14 cellular contexts compared by ENCODE assay signal in the genomic region with DNA sequence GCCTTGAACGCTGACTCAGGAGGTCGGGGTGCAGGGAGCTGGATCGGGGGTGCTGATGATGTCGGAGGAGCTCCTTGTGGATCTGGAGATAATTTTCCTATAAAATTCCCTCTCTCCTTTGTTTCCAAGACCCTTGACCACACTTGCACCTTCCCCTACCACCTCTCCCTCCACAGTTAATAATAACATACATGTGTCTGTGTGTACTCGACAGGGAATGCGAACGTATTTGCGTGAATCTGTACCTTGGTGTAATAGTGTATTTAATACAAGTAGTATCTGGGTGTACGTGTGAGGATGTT. TPM values are rescaled to one million over a fixed set of nuclear protein-coding genes. Genes with fewer than 3 reads are reported as not detected.
"Had no signal": no experiment of that assay in that cellular context is flagged by ENCODE, and none has a peak within 500 bp of the region (broad histone marks: within the 10 kb centered on the region; RNA-seq: fewer than 3 reads in every experiment).

No MANE protein-coding gene starts in this region.

- H3K4me1 ChIP-seq: ascending aorta, gastrocnemius medialis, heart right ventricle had no signal

- H3K4me3 ChIP-seq: ascending aorta, gastrocnemius medialis, heart right ventricle, lung, tibial artery had no signal

- H3K36me3 ChIP-seq: ascending aorta, gastrocnemius medialis, heart right ventricle, neutrophil, tibial artery had no signal

- H3K4me3 Mint-ChIP-seq: activated B cell treated with CpG ODN at 0.5 μM for 24 hours; activated naive CD4-positive, alpha-beta T cell treated with anti-CD3 and anti-CD28 coated beads for 36 hours; endodermal cell had no signal

- FAIRE-seq: islet of Langerhans had no signal

- DNase-seq: gastrocnemius medialis, tibial artery had no signal

- ATAC-seq: gastrocnemius medialis had no signal

- H3K9me3 ChIP-seq: ascending aorta, gastrocnemius medialis, heart right ventricle, neutrophil, tibial artery had no signal

- H3K27ac ChIP-seq: ascending aorta, gastrocnemius medialis, heart right ventricle, neutrophil, tibial artery had no signal

- H3K27ac Mint-ChIP-seq: activated B cell treated with CpG ODN at 0.5 μM for 24 hours; activated naive CD4-positive, alpha-beta T cell treated with anti-CD3 and anti-CD28 coated beads for 36 hours; endodermal cell had no signal

- H3K9me3 Mint-ChIP-seq: activated B cell treated with CpG ODN at 0.5 μM for 24 hours; activated CD4-positive, alpha-beta T cell treated with anti-CD3 and anti-CD28 coated beads, Interleukin-2, amount 10 ng/mL, durations not matched to agents 24 days and 14 days; activated naive CD4-positive, alpha-beta T cell treated with anti-CD3 and anti-CD28 coated beads for 36 hours; endodermal cell had no signal

RNA-seq across cellular contexts. Expression of a gene that starts 24.5 kb away (rescaled TPM):
- total RNA-seq: activated B cell treated with CpG ODN at 0.5 μM for 24 hours, ascending aorta, bronchial epithelial cell, dermis microvascular lymphatic vessel endothelial cell, gastrocnemius medialis, skeletal muscle tissue had no signal
